21 cellular contexts compared by ENCODE assay signal in genomic region chr10:110723224-110723891, GRCh38.
DNase-seq lines count a peak whose midpoint lies in the region; ATAC-seq lines count a peak whose summit lies in the region.
"Had no signal": no experiment of that assay in that cellular context is flagged by ENCODE, and none has a peak within 500 bp of the region (broad histone marks: within the 10 kb centered on the region; RNA-seq: fewer than 3 reads in every experiment).

No MANE protein-coding gene starts in this region.

- no peak overlapping the region for H3K4me3 ChIP-seq in BLaER1 treated with 17β-estradiol and CSF1 and Interleukin-3, amounts not matched to agents 10 nM and 100 nM
- H3K4me3 ChIP-seq: dorsolateral prefrontal cortex, lower lobe of right lung, right lobe of liver, vagina had no signal

- POLR2A ChIA-PET in T-cell (lab: Charles Lee): interaction anchor here in 1 of 2 donors (0.7 kb wide), 1 partner anchor 26 kb away, joined by 8 read pairs; no protein-coding TSS in a partner anchor

- DNase-seq in T-cell: no peak
- no peak for DNase-seq in hippocampal formation (lab: John Stamatoyannopoulos, UW)
- DNase-seq in stimulated activated CD4-positive, alpha-beta T cell treated with anti-CD3 and anti-CD28 coated beads, Interleukin-2, amount 100 ng/mL, for 48 hours: no peak
- no peak for DNase-seq in NCI-H510A (lab: John Stamatoyannopoulos, UW)
- DNase-seq in NCI-H187 treated with DMSO at 0.1 percent for 48 hours (lab: John Stamatoyannopoulos, UW): no peak
- DNase-seq: activated CD4-positive, alpha-beta T cell treated with anti-CD3 and anti-CD28 coated beads for 1 hour; activated T-cell treated with anti-CD3 and anti-CD28 coated beads, Interleukin-2, amount 50 U/mL, for 72 hours; BE2C; dorsolateral prefrontal cortex; KBM-7; lower lobe of right lung; NCI-H1417 treated with DMSO at 0.1 percent for 48 hours; NCI-H510A treated with DMSO at 0.1 percent for 48 hours; right lobe of liver had no signal

- H3K4me3 Mint-ChIP-seq in T-cell: peak overlapping the region in 2 of 3 donors; percentile 36 to 64
- H3K4me3 Mint-ChIP-seq: brain, neural crest cell had no signal

- H3K36me3 ChIP-seq in BLaER1 treated with 17β-estradiol and CSF1 and Interleukin-3, amounts not matched to agents 10 nM and 100 nM: no peaks in the 10 kb centered on the region
- H3K36me3 ChIP-seq: BE2C, lower lobe of right lung, right lobe of liver, vagina had no signal

- no peaks in the 10 kb centered on the region for H3K9me3 Mint-ChIP-seq in T-cell
- H3K9me3 Mint-ChIP-seq: neural crest cell had no signal

- H3K27me3 ChIP-seq in BLaER1 treated with 17β-estradiol and CSF1 and Interleukin-3, amounts not matched to agents 10 nM and 100 nM: no peaks in the 10 kb centered on the region
- H3K27me3 ChIP-seq: BE2C, dorsolateral prefrontal cortex, right lobe of liver, vagina had no signal

- H3K4me1 Mint-ChIP-seq in T-cell: peaks cover 39 to 44% (median 39%) of the 10 kb centered on the region in 3 donors

- H3K4me2 ChIP-seq in BLaER1 treated with 17β-estradiol and CSF1 and Interleukin-3, amounts not matched to agents 10 nM and 100 nM: peak overlapping the region in 10 of 11 experiments; percentile 3 to 35 (median 18); a peak in 9 of 22 replicates

- H3K27me3 Mint-ChIP-seq in T-cell: no peaks in the 10 kb centered on the region

- no peaks in the 10 kb centered on the region for H3K9me3 ChIP-seq in BLaER1 treated with 17β-estradiol and CSF1 and Interleukin-3, amounts not matched to agents 10 nM and 100 nM (replicated peaks in 1 of 11)
- H3K9me3 ChIP-seq: BE2C, lower lobe of right lung, right lobe of liver, vagina had no signal

- H4K20me1 ChIP-seq in BLaER1 treated with 17β-estradiol and CSF1 and Interleukin-3, amounts not matched to agents 10 nM and 100 nM: no peaks in the 10 kb centered on the region

- no peak overlapping the region for H3K9ac ChIP-seq in BLaER1 treated with 17β-estradiol and CSF1 and Interleukin-3, amounts not matched to agents 10 nM and 100 nM

- H3K27ac ChIP-seq in BLaER1 treated with 17β-estradiol and CSF1 and Interleukin-3, amounts not matched to agents 10 nM and 100 nM: no peak overlapping the region
- H3K27ac ChIP-seq: dorsolateral prefrontal cortex, lower lobe of right lung, right lobe of liver, vagina had no signal

- peak overlapping the region; percentile 96 to 98 for H3K27ac Mint-ChIP-seq in T-cell
- H3K27ac Mint-ChIP-seq: activated T-cell treated with anti-CD3 and anti-CD28 coated beads, Interleukin-2, amount 50 U/mL, for 72 hours; brain had no signal

- no peaks in the 10 kb centered on the region for H3K36me3 Mint-ChIP-seq in T-cell
- H3K36me3 Mint-ChIP-seq: brain had no signal

- CTCF ChIA-PET in T-cell (lab: Charles Lee): no interaction called here

- peak; percentile 62 for ATAC-seq in GM18498 (IDR thresholded peaks at IDR 0.05; ENCODE audit: unreplicated experiment)
- ATAC-seq in HG02798 (IDR thresholded peaks at IDR 0.05; ENCODE audit: poor library complexity, unreplicated experiment): peak; percentile 53
- peak in 2 of 4 experiments; percentile 38 to 43 for ATAC-seq in T-cell (replicated peaks in 1 of 4)
- ATAC-seq: lower lobe of right lung, Panc1, right lobe of liver had no signal

- H3K4me1 ChIP-seq in BLaER1 treated with 17β-estradiol and CSF1 and Interleukin-3, amounts not matched to agents 10 nM and 100 nM: peaks cover 0 to 18% (median 12%) of the 10 kb centered on the region in 10 experiments; a peak in 14 of 20 replicates
- H3K4me1 ChIP-seq: lower lobe of right lung, vagina had no signal
